1 cellular context compared by ENCODE assay signal in the genomic region with DNA sequence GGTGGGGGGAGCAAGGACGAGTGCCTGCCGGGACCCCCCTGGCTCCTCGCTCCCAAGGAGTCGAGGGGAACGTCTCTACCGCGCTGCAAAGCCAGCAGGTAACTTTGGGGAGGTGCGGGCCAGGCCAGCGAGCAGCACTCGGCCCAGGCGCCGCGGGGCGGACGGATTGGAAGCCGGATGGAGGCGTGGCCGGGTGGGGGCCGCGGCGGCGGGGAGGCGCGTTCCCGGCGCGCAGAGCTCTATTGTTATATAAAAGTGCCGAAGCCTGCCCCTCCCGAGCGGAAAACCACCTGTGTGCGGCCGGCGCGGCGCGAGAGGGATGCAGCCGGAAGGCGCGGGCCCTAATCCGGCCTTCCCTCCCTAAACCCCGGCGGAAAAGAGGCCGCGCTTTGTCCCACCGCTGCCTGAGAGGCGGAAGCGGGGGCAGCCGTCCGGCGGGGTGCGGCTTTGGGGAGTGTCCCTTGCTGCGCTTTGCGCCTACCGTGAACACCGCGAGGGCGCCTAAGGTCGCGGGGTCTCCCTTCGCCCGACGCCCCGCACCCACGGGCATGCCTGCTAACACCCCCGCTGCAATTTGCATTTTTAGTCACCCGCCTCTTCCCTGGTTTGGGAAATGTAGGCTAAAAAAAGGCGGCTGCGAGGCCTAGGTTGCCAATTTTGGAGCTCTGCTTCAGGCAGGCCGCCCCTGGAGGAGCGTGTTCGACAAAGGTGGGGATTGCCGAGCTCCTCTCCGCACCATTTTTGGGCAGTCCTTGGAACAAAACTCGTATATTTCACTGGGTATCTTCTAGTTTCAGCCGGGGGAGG.
TF ChIP-seq lines count a peak whose summit lies in the region.

No MANE protein-coding gene starts in this region.

TF ChIP-seq in HepG2, 621 proteins besides CTCF, POLR2A, EP300 and RAD21 (continued from another document and continues in another):
- TF ChIP-seq, protein P1, sequence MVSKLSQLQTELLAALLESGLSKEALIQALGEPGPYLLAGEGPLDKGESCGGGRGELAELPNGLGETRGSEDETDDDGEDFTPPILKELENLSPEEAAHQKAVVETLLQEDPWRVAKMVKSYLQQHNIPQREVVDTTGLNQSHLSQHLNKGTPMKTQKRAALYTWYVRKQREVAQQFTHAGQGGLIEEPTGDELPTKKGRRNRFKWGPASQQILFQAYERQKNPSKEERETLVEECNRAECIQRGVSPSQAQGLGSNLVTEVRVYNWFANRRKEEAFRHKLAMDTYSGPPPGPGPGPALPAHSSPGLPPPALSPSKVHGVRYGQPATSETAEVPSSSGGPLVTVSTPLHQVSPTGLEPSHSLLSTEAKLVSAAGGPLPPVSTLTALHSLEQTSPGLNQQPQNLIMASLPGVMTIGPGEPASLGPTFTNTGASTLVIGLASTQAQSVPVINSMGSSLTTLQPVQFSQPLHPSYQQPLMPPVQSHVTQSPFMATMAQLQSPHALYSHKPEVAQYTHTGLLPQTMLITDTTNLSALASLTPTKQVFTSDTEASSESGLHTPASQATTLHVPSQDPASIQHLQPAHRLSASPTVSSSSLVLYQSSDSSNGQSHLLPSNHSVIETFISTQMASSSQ (IDR thresholded peaks at IDR 0.05; ENCODE audit: low read depth) = peak; percentile 35; the same call in 1 of the 2 replicates
- TF ChIP-seq, protein P1 (CRISPR knock-in tag; IDR thresholded peaks at IDR 0.05; ENCODE audit: borderline replicate concordance) = peak; percentile 54; the same call in 1 of the 2 replicates
- peak; percentile 79 for TF ChIP-seq MED13 (CRISPR knock-in tag; IDR thresholded peaks at IDR 0.05)
- TF ChIP-seq GTF3A (CRISPR knock-in tag; conservative IDR thresholded peaks at IDR 0.05) = no peak
- peak; percentile 39 for TF ChIP-seq TEAD3 (CRISPR knock-in tag; optimal IDR thresholded peaks at IDR 0.05; ENCODE audit: borderline replicate concordance)
- TF ChIP-seq HOXA9 (CRISPR knock-in tag; IDR thresholded peaks at IDR 0.05; ENCODE audit: borderline replicate concordance) = no peak
- no peak; the same call in 1 of the 2 replicates for TF ChIP-seq ZMYM3 (CRISPR knock-in tag; IDR thresholded peaks at IDR 0.05)
- no peak for TF ChIP-seq ARHGAP35 (CRISPR knock-in tag; IDR thresholded peaks at IDR 0.05; ENCODE audit: borderline replicate concordance)
- TF ChIP-seq, protein P2, sequence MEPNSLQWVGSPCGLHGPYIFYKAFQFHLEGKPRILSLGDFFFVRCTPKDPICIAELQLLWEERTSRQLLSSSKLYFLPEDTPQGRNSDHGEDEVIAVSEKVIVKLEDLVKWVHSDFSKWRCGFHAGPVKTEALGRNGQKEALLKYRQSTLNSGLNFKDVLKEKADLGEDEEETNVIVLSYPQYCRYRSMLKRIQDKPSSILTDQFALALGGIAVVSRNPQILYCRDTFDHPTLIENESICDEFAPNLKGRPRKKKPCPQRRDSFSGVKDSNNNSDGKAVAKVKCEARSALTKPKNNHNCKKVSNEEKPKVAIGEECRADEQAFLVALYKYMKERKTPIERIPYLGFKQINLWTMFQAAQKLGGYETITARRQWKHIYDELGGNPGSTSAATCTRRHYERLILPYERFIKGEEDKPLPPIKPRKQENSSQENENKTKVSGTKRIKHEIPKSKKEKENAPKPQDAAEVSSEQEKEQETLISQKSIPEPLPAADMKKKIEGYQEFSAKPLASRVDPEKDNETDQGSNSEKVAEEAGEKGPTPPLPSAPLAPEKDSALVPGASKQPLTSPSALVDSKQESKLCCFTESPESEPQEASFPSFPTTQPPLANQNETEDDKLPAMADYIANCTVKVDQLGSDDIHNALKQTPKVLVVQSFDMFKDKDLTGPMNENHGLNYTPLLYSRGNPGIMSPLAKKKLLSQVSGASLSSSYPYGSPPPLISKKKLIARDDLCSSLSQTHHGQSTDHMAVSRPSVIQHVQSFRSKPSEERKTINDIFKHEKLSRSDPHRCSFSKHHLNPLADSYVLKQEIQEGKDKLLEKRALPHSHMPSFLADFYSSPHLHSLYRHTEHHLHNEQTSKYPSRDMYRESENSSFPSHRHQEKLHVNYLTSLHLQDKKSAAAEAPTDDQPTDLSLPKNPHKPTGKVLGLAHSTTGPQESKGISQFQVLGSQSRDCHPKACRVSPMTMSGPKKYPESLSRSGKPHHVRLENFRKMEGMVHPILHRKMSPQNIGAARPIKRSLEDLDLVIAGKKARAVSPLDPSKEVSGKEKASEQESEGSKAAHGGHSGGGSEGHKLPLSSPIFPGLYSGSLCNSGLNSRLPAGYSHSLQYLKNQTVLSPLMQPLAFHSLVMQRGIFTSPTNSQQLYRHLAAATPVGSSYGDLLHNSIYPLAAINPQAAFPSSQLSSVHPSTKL (CRISPR knock-in tag; IDR thresholded peaks at IDR 0.05) = peak; percentile 61; the same call in 1 of the 2 replicates
- TF ChIP-seq TGIF2 (CRISPR knock-in tag; IDR thresholded peaks at IDR 0.05) = peak; percentile 27; the same call in 1 of the 2 replicates
- TF ChIP-seq EED (CRISPR knock-in tag; IDR thresholded peaks at IDR 0.05) = no peak; the same call in 1 of the 2 replicates
- no peak for TF ChIP-seq BHLHE40 (IDR thresholded peaks at IDR 0.05; ENCODE audit: low read length)
- peak; percentile 12; the same call in 1 of the 2 replicates for TF ChIP-seq ZNF335 (CRISPR knock-in tag; IDR thresholded peaks at IDR 0.05)
- TF ChIP-seq ZNF773 (CRISPR knock-in tag; IDR thresholded peaks at IDR 0.05; ENCODE audit: borderline replicate concordance) = no peak
- TF ChIP-seq RBFOX2 (IDR thresholded peaks at IDR 0.05; ENCODE audit: low read depth, low read length) = peak; percentile 99
- TF ChIP-seq ZNF3 (CRISPR knock-in tag; IDR thresholded peaks at IDR 0.05) = no peak
- TF ChIP-seq, protein P3, sequence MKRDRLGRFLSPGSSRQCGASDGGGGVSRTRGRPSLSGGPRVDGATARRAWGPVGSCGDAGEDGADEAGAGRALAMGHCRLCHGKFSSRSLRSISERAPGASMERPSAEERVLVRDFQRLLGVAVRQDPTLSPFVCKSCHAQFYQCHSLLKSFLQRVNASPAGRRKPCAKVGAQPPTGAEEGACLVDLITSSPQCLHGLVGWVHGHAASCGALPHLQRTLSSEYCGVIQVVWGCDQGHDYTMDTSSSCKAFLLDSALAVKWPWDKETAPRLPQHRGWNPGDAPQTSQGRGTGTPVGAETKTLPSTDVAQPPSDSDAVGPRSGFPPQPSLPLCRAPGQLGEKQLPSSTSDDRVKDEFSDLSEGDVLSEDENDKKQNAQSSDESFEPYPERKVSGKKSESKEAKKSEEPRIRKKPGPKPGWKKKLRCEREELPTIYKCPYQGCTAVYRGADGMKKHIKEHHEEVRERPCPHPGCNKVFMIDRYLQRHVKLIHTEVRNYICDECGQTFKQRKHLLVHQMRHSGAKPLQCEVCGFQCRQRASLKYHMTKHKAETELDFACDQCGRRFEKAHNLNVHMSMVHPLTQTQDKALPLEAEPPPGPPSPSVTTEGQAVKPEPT (CRISPR knock-in tag; IDR thresholded peaks at IDR 0.05; ENCODE audit: low read depth) = 0 out of 2 replicates have a peak, but pooled peaks have one; percentile 21
- no peak; the same call in 1 of the 2 replicates for TF ChIP-seq ARNTL (CRISPR knock-in tag; IDR thresholded peaks at IDR 0.05)
- TF ChIP-seq MTF2 (CRISPR knock-in tag; IDR thresholded peaks at IDR 0.05; ENCODE audit: borderline replicate concordance) = 0 out of 2 replicates have a peak, but pooled peaks have one; percentile 57
- TF ChIP-seq ZNF660 (CRISPR knock-in tag; IDR thresholded peaks at IDR 0.05; ENCODE audit: borderline replicate concordance, low read depth) = no peak
- TF ChIP-seq ZNF782 (CRISPR knock-in tag; IDR thresholded peaks at IDR 0.05; ENCODE audit: borderline replicate concordance) = no peak
- peak; percentile 75 for TF ChIP-seq TARDBP (CRISPR knock-in tag; IDR thresholded peaks at IDR 0.05)
- TF ChIP-seq ZNF572 (CRISPR knock-in tag; IDR thresholded peaks at IDR 0.05) = no peak
- no peak for TF ChIP-seq ZNF235 (CRISPR knock-in tag; IDR thresholded peaks at IDR 0.05; ENCODE audit: borderline replicate concordance)
- no peak; the same call in none of the 2 replicates for TF ChIP-seq FOXA3 (CRISPR knock-in tag; IDR thresholded peaks at IDR 0.05)
- peak; percentile 53 for TF ChIP-seq PHF20 (CRISPR knock-in tag; IDR thresholded peaks at IDR 0.05)
- no peak for TF ChIP-seq MATR3 (CRISPR knock-in tag; IDR thresholded peaks at IDR 0.05)
- TF ChIP-seq ZNF274 (CRISPR knock-in tag; IDR thresholded peaks at IDR 0.05) = peak; percentile 70; the same call in 1 of the 2 replicates
- TF ChIP-seq, protein P4, sequence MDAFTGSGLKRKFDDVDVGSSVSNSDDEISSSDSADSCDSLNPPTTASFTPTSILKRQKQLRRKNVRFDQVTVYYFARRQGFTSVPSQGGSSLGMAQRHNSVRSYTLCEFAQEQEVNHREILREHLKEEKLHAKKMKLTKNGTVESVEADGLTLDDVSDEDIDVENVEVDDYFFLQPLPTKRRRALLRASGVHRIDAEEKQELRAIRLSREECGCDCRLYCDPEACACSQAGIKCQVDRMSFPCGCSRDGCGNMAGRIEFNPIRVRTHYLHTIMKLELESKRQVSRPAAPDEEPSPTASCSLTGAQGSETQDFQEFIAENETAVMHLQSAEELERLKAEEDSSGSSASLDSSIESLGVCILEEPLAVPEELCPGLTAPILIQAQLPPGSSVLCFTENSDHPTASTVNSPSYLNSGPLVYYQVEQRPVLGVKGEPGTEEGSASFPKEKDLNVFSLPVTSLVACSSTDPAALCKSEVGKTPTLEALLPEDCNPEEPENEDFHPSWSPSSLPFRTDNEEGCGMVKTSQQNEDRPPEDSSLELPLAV (CRISPR knock-in tag; conservative IDR thresholded peaks at IDR 0.05; ENCODE audit: low read depth) = no peak
- TF ChIP-seq MAFK (conservative IDR thresholded peaks at IDR 0.05 in 1 of 2, IDR thresholded peaks at IDR 0.05 in 1 of 2; ENCODE audit: low read length in 2 of 2) = no peak
- peak; percentile 42; the same call in 1 of the 2 replicates for TF ChIP-seq NRL (CRISPR knock-in tag; IDR thresholded peaks at IDR 0.05; ENCODE audit: borderline replicate concordance)
- no peak for TF ChIP-seq YEATS2 (CRISPR knock-in tag; IDR thresholded peaks at IDR 0.05; ENCODE audit: borderline replicate concordance)
- no peak for TF ChIP-seq FOXM1 (CRISPR knock-in tag; IDR thresholded peaks at IDR 0.05)
- TF ChIP-seq TEAD2 (CRISPR knock-in tag; IDR thresholded peaks at IDR 0.05) = no peak
- TF ChIP-seq JARID2 (CRISPR knock-in tag; IDR thresholded peaks at IDR 0.05; ENCODE audit: insufficient replicate concordance) = no peak
- TF ChIP-seq, protein P5, sequence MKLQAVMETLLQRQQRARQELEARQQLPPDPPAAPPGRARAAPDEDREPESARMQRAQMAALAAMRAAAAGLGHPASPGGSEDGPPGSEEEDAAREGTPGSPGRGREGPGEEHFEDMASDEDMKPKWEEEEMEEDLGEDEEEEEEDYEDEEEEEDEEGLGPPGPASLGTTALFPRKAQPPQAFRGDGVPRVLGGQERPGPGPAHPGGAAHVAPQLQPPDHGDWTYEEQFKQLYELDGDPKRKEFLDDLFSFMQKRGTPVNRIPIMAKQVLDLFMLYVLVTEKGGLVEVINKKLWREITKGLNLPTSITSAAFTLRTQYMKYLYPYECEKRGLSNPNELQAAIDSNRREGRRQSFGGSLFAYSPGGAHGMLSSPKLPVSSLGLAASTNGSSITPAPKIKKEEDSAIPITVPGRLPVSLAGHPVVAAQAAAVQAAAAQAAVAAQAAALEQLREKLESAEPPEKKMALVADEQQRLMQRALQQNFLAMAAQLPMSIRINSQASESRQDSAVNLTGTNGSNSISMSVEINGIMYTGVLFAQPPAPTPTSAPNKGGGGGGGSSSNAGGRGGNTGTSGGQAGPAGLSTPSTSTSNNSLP (IDR thresholded peaks at IDR 0.05; ENCODE audit: low read depth, low read length) = 0 out of 2 replicates have a peak, but pooled peaks have one; percentile 19
- TF ChIP-seq, protein P6, sequence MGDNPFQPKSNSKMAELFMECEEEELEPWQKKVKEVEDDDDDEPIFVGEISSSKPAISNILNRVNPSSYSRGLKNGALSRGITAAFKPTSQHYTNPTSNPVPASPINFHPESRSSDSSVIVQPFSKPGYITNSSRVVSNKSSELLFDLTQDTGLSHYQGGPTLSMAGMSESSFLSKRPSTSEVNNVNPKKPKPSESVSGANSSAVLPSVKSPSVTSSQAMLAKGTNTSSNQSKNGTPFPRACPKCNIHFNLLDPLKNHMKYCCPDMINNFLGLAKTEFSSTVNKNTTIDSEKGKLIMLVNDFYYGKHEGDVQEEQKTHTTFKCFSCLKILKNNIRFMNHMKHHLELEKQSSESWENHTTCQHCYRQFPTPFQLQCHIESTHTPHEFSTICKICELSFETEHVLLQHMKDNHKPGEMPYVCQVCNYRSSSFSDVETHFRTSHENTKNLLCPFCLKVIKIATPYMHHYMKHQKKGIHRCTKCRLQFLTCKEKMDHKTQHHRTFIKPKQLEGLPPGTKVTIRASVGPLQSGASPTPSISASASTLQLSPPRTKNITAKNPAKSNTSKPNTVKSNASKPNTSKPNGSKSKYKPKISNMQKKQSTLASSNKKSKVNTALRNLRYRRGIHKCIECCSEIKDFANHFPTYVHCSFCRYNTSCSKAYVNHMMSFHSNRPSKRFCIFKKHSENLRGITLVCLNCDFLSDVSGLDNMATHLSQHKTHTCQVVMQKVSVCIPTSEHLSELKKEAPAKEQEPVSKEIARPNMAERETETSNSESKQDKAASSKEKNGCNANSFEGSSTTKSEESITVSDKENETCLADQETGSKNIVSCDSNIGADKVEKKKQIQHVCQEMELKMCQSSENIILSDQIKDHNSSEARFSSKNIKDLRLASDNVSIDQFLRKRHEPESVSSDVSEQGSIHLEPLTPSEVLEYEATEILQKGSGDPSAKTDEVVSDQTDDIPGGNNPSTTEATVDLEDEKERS (CRISPR knock-in tag; IDR thresholded peaks at IDR 0.05) = no peak
- TF ChIP-seq ZNF451 (CRISPR knock-in tag; IDR thresholded peaks at IDR 0.05) = no peak
- no peak for TF ChIP-seq ZBTB1 (CRISPR knock-in tag; IDR thresholded peaks at IDR 0.05; ENCODE audit: borderline replicate concordance)
- no peak for TF ChIP-seq ZNF841 (CRISPR knock-in tag; IDR thresholded peaks at IDR 0.05; ENCODE audit: borderline replicate concordance)
- TF ChIP-seq ZNF761 (CRISPR knock-in tag; conservative IDR thresholded peaks at IDR 0.05) = no peak
- TF ChIP-seq, protein P7, sequence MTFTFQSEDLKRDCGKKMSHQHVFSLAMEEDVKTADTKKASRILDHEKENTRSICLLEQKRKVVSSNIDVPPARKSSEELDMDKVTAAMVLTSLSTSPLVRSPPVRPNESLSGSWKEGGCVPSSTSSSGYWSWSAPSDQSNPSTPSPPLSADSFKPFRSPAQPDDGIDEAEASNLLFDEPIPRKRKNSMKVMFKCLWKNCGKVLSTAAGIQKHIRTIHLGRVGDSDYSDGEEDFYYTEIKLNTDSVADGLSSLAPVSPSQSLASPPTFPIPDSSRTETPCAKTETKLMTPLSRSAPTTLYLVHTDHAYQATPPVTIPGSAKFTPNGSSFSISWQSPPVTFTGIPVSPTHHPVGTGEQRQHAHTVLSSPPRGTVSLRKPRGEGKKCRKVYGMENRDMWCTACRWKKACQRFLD (CRISPR knock-in tag; IDR thresholded peaks at IDR 0.05; ENCODE audit: borderline replicate concordance) = no peak
- TF ChIP-seq ZNF251 (CRISPR knock-in tag; IDR thresholded peaks at IDR 0.05) = no peak
- peak; percentile 73; the same call in 1 of the 2 replicates for TF ChIP-seq ZBTB7B (CRISPR knock-in tag; IDR thresholded peaks at IDR 0.05)
